ENCODE assay signal across 10 cellular contexts in the genomic region with DNA sequence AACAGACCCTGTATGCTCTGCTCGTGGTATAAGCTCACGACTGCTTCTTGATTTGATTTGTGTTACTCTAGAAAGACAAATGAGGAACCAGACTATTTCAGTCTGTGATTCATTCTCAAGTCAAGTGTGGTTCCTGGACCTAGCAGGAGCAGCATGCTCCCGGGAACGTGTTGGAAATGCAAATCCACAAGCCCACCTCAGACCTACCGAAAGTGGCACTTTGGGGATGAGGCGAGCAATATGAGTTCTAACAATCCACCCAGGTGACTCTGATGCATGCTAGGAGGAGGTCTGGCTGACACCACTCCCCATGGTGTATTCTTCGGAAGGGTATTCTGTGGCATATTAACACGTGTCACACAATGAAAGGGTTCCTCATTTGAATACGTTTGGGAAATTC. TPM values are rescaled to one million over a fixed set of nuclear protein-coding genes. Genes with fewer than 3 reads are reported as not detected.
DNase-seq lines count a peak whose midpoint lies in the region; ATAC-seq lines count a peak whose summit lies in the region.
"Had no signal": no experiment of that assay in that cellular context is flagged by ENCODE, and none has a peak within 500 bp of the region (broad histone marks: within the 10 kb centered on the region; RNA-seq: fewer than 3 reads in every experiment).

No MANE protein-coding gene starts in this region.

- DNase-seq in germinal center (ENCODE audit: low spot score), result peak; percentile 30
- DNase-seq in AG08396 (ENCODE audit: low spot score), result no peak
- no peak for DNase-seq in left colon
- no peak for DNase-seq in NCI-H187 (lab: John Stamatoyannopoulos, UW)
- DNase-seq in Ammon's horn (ENCODE audit: low spot score), result no peak
- DNase-seq: activated CD4-positive, alpha-beta T cell treated with anti-CD3 and anti-CD28 coated beads, Interleukin-2, amount 50 U/mL, for 1 hour; NCI-H187 treated with DMSO at 0.1 percent for 48 hours had no signal

- ATAC-seq in GM18867 (IDR thresholded peaks at IDR 0.05; ENCODE audit: unreplicated experiment) (peak; percentile 84), GM21528 (IDR thresholded peaks at IDR 0.05; ENCODE audit: low FRiP score, unreplicated experiment) (peak; percentile 77), HG03103 (IDR thresholded peaks at IDR 0.05; ENCODE audit: low read depth, unreplicated experiment) (peak; percentile 84), left colon (no peak)

- intact Hi-C loops in left colon (cut with DNase I, micrococcal nuclease), result no loop called here

RNA-seq across cellular contexts. Expression of a gene that starts 59.5 kb away (rescaled TPM):
- total RNA-seq in left colon, result 10 to 100 TPM; 39.6 to 40.5 TPM
